In the genomic region with DNA sequence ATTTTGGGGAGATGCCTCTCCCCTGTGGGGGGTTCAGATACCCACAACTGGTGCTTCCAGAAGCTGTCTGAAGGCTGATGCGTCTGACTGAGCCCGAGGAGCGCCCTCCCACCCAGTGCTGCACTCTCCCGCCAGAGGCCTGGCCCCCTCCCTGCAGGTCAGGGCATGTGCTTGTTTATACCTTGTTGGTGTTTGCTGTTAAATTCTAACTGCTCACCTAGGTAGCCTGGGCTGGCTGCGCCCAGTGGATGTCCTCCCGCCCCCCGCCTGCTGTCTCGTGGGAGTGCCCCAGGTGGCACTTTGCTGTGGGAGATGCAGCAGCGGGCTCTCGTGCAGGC, we compare ENCODE assay signal across 11 cellular contexts. TPM values are rescaled to one million over a fixed set of nuclear protein-coding genes. Genes with fewer than 3 reads are reported as not detected.
DNase-seq lines count a peak whose midpoint lies in the region; ATAC-seq and TF ChIP-seq lines count a peak whose summit lies in the region.
"Had no signal": no experiment of that assay in that cellular context is flagged by ENCODE, and none has a peak within 500 bp of the region (broad histone marks: within the 10 kb centered on the region; RNA-seq: fewer than 3 reads in every experiment).

No MANE protein-coding gene starts in this region.

- peak overlapping the region; percentile 86 for H3K27ac Mint-ChIP-seq in stimulated activated naive CD8-positive, alpha-beta T cell treated with anti-CD3 and anti-CD28 coated beads, Interleukin-15, Interleukin-2, amounts not matched to agents 100 ng/mL and 50 ng/mL, for 24 hours
- peak overlapping the region; percentile 88 to 96 for H3K27ac Mint-ChIP-seq in natural killer cell

- ATAC-seq in stimulated activated naive CD8-positive, alpha-beta T cell treated with anti-CD3 and anti-CD28 coated beads, Interleukin-15, Interleukin-2, amounts not matched to agents 100 U/mL and 50 U/mL, for 24 hours: no peak
- ATAC-seq in natural killer cell: no peak

- no peaks in the 10 kb centered on the region for H3K9me3 ChIP-seq in breast epithelium
- H3K9me3 ChIP-seq in vagina: no peaks in the 10 kb centered on the region

- TF ChIP-seq POLR2A in breast epithelium (IDR thresholded peaks at IDR 0.05) (no peak), vagina (IDR thresholded peaks at IDR 0.05) (no peak)

- no peaks in the 10 kb centered on the region for H3K36me3 Mint-ChIP-seq in stimulated activated naive CD8-positive, alpha-beta T cell treated with anti-CD3 and anti-CD28 coated beads, Interleukin-15, Interleukin-2, amounts not matched to agents 100 ng/mL and 50 ng/mL, for 24 hours (ENCODE audit: low read depth)
- no peaks in the 10 kb centered on the region for H3K36me3 Mint-ChIP-seq in natural killer cell

- H3K9me3 Mint-ChIP-seq in stimulated activated naive CD8-positive, alpha-beta T cell treated with anti-CD3 and anti-CD28 coated beads, Interleukin-15, Interleukin-2, amounts not matched to agents 100 ng/mL and 50 ng/mL, for 24 hours: no peaks in the 10 kb centered on the region
- H3K9me3 Mint-ChIP-seq in natural killer cell: no peaks in the 10 kb centered on the region

- H3K4me1 Mint-ChIP-seq in stimulated activated naive CD8-positive, alpha-beta T cell treated with anti-CD3 and anti-CD28 coated beads, Interleukin-15, Interleukin-2, amounts not matched to agents 100 ng/mL and 50 ng/mL, for 24 hours (ENCODE audit: low read depth): peaks cover 100% of the 10 kb centered on the region
- peaks cover 93 to 100% of the 10 kb centered on the region in 2 donors for H3K4me1 Mint-ChIP-seq in natural killer cell

- H3K4me3 ChIP-seq in breast epithelium: peak overlapping the region in 2 of 3 donors; percentile 24 to 42
- no peak overlapping the region for H3K4me3 ChIP-seq in vagina

- H3K36me3 ChIP-seq in breast epithelium: no peaks in the 10 kb centered on the region
- no peaks in the 10 kb centered on the region for H3K36me3 ChIP-seq in vagina

- no peaks in the 10 kb centered on the region for H3K27me3 Mint-ChIP-seq in stimulated activated naive CD8-positive, alpha-beta T cell treated with anti-CD3 and anti-CD28 coated beads, Interleukin-15, Interleukin-2, amounts not matched to agents 100 ng/mL and 50 ng/mL, for 24 hours
- H3K27me3 Mint-ChIP-seq in natural killer cell (ENCODE audit: low read depth in 2 of 2): no peaks in the 10 kb centered on the region

- peaks cover 26 to 49% of the 10 kb centered on the region in 2 donors for H3K4me1 ChIP-seq in breast epithelium
- H3K4me1 ChIP-seq in vagina: peaks cover 100% of the 10 kb centered on the region

- TF ChIP-seq CTCF in breast epithelium (IDR thresholded peaks at IDR 0.05): no peak
- no peak for TF ChIP-seq CTCF in natural killer cell (IDR thresholded peaks at IDR 0.05)
- TF ChIP-seq CTCF in vagina (IDR thresholded peaks at IDR 0.05): no peak

- DNase-seq in stimulated activated naive CD8-positive, alpha-beta T cell treated with anti-CD3 and anti-CD28 coated beads, Interleukin-15, Interleukin-2, amounts not matched to agents 100 U/mL and 50 U/mL, for 24 hours: no peak
- DNase-seq in breast epithelium (ENCODE audit: low spot score in 2 of 2) (peak in 1 of 2 donors; percentile 52), natural killer cell (no peak), vagina (ENCODE audit: extremely low spot score in 2 of 2) (no peak), occipital lobe (lab: John Stamatoyannopoulos, UW) (no peak)
- no peak for DNase-seq in activated CD4-positive, CD25-positive, alpha-beta regulatory T cell (lab: John Stamatoyannopoulos, UW)
- no peak for DNase-seq in stimulated activated CD4-positive, alpha-beta T cell treated with anti-CD3 and anti-CD28 coated beads, Interleukin-12 subunit alpha, Interleukin-12 subunit beta, amount 100 ng/mL, for 4 hours
- DNase-seq: central memory CD4-positive, alpha-beta T cell; NCI-H1436; stimulated activated CD4-positive, alpha-beta T cell treated with anti-CD3 and anti-CD28 coated beads, Interleukin-4, amount 100 ng/mL, for 4 hours had no signal

- intact Hi-C loops in breast epithelium (cut with DNase I; ENCODE audit: low total_unique reads) (no loop called here), natural killer cell (cut with micrococcal nuclease) (loop anchor here (2.0 kb wide), 1 partner anchor 47 kb away; no protein-coding TSS in a partner anchor), vagina (cut with DNase I) (no loop called here)

- H3K27ac ChIP-seq in breast epithelium (peak overlapping the region; percentile 89 to 93), vagina (peak overlapping the region; percentile 91)

- peak overlapping the region; percentile 45 for H3K4me3 Mint-ChIP-seq in stimulated activated naive CD8-positive, alpha-beta T cell treated with anti-CD3 and anti-CD28 coated beads, Interleukin-15, Interleukin-2, amounts not matched to agents 100 ng/mL and 50 ng/mL, for 24 hours
- H3K4me3 Mint-ChIP-seq in natural killer cell: no peak overlapping the region

- H3K27me3 ChIP-seq in breast epithelium (no peaks in the 10 kb centered on the region), vagina (no peaks in the 10 kb centered on the region)

RNA-seq across cellular contexts. Expression of a gene that starts 12.9 kb away (rescaled TPM):
- total RNA-seq in breast epithelium (10 to 100 TPM; 26.3 to 52.2 (median 28.2) TPM), natural killer cell (100 to 1,000 TPM; 277 to 328 (median 300) TPM), vagina (30.9 TPM), occipital lobe (47.9 TPM)

Comparison
In these comparisons a context has a peak if more than half of its experiments do, and no peak if none do; other contexts are left out.
1. H3K4me3 ChIP-seq: peak in breast epithelium (2 of 3); none in vagina (0 of 2).